8 cellular contexts compared by ENCODE assay signal in the genomic region with DNA sequence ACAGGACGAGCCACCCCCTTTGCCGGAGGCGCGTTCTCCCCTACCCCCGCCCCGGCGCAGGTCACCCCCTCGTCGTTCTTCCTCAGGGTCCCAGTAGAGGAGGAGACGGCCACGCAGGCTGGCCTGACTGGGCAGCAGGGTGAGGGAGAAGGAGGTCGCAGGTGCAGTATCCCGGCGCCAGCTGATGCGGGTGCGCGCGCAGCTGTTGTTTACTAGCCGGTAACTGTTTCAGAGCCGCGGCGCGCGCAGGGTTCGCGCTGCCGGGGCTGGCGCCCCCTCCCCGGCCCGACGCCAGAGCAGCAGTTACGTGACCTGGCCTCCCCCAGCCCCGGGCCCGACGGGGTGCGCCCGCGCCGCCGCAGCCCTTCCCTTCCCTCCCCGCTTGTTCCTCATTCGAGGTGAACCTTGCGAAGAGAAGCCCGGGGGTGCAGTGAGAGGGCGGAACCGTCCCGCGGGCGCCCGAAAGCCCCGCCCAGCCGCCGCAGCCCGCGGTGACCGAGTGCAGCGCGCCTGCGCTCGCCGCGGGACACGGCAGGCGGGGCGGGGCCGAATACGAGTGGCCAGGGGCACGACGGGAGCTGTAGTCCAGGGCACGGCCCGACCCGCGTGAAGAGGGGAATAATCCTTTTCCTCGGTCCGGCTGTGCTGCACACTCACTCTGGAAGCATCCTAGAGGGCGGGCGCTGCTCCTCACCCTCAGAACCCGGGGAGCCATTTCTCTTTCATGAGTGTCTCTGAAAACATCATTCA. TPM values are rescaled to one million over a fixed set of nuclear protein-coding genes. Genes with fewer than 3 reads are reported as not detected.
DNase-seq lines count a peak whose midpoint lies in the region; TF ChIP-seq lines count a peak whose summit lies in the region.

Gene SLC12A6 (minus strand): TSS at position 225 of the 750 bp plus-strand sequence. CDS start 1,101 bp downstream, outside the sequence.

- H3K4me3 ChIP-seq in NT2/D1 (ENCODE audit: insufficient read length, low read depth), result peak within 1 kb of the TSS; percentile 71
- H3K4me3 ChIP-seq in endocrine pancreas (ENCODE audit: control insufficient read depth, insufficient read depth, low read length), result peak within 1 kb of the TSS; percentile 65
- H3K4me3 ChIP-seq in mesodermal cell (ENCODE audit: extremely low read depth, insufficient read depth, low read length, poor library complexity, severe bottlenecking), result peak within 1 kb of the TSS; percentile 87

- H3K36me3 ChIP-seq in NT2/D1 (ENCODE audit: insufficient read depth, insufficient read length, low read length) (peaks cover 32% of the 10 kb centered on the region), endocrine pancreas (ENCODE audit: control insufficient read depth, insufficient read depth, low read length) (no peaks in the 10 kb centered on the region), mesodermal cell (ENCODE audit: control insufficient read depth, insufficient read depth, low read length) (peaks cover 34% of the 10 kb centered on the region)

- WGBS in mesodermal cell (ENCODE audit: insufficient coverage in 2 of 2), 2 experiments, result 0 to 1% methylated on average over 55 to 66 of the region's 78 CpGs

- H3K27ac ChIP-seq in mesodermal cell (ENCODE audit: low read depth, low read length, severe bottlenecking), result peak within 1 kb of the TSS; percentile 78

- no peak for TF ChIP-seq CTCF in GM20000 (IDR thresholded peaks at IDR 0.05; ENCODE audit: extremely low read depth, missing control alignments)

- DNase-seq in COLO668 (lab: John Stamatoyannopoulos, UW; ENCODE audit: unreplicated experiment) (peak; percentile 96), GM20000 (ENCODE audit: low spot score) (peak; percentile 93), HT-29 (ENCODE audit: low spot score) (peak; percentile 97), NT2/D1 (ENCODE audit: low read depth, low spot score) (peak; percentile 54)
- peak; percentile 61 for DNase-seq in activated CD8-positive, alpha-beta memory T cell treated with anti-CD3 and anti-CD28 coated beads, Interleukin-2, amount 50 U/mL, for 1 hour (ENCODE audit: extremely low read depth)
- peak; percentile 82 for DNase-seq in stimulated activated CD8-positive, alpha-beta memory T cell treated with anti-CD3 and anti-CD28 coated beads, Interleukin-15, amount 100 ng/mL, for 24 hours (ENCODE audit: low read depth)

- peak within 1 kb of the TSS; percentile 72 for H3K9ac ChIP-seq in NT2/D1 (ENCODE audit: insufficient read length, low read depth)
- H3K9ac ChIP-seq in endocrine pancreas (ENCODE audit: control insufficient read depth, insufficient read depth, low read length), result peak within 1 kb of the TSS; percentile 80

- no peaks in the 10 kb centered on the region for H3K9me3 ChIP-seq in NT2/D1 (ENCODE audit: insufficient read depth, low read length)
- no peaks in the 10 kb centered on the region for H3K9me3 ChIP-seq in endocrine pancreas (ENCODE audit: control insufficient read depth, low read length)
- no peaks in the 10 kb centered on the region for H3K9me3 ChIP-seq in mesodermal cell (ENCODE audit: control insufficient read depth, low read length)

- H3K4me1 ChIP-seq in NT2/D1 (ENCODE audit: insufficient read depth, insufficient read length) (peaks cover 2% of the 10 kb centered on the region), endocrine pancreas (ENCODE audit: control insufficient read depth, insufficient read depth, low read length) (peaks cover 18% of the 10 kb centered on the region), mesodermal cell (ENCODE audit: control insufficient read depth, insufficient read depth, low read length, poor library complexity, severe bottlenecking) (no peaks in the 10 kb centered on the region)

- peaks cover 6% of the 10 kb centered on the region for H3K27me3 ChIP-seq in NT2/D1 (ENCODE audit: insufficient read depth, insufficient read length)
- H3K27me3 ChIP-seq in endocrine pancreas (ENCODE audit: control insufficient read depth, insufficient read depth, low read length), result no peaks in the 10 kb centered on the region

RNA-seq across cellular contexts. Expression of gene SLC12A6, which starts in this region (rescaled TPM):
- total RNA-seq in HT-29 (2014; rRNA removed; shearing (Covaris generic)), result 5.4 and 5.5 TPM in 2 replicates
- polyA plus RNA-seq in mesodermal cell (2013, experiment 1 of 2), result 14.0 TPM
- 11.7 TPM for polyA plus RNA-seq in mesodermal cell (2013, experiment 2 of 2)

Comparison
In these comparisons a context has a peak if more than half of its experiments do, and no peak if none do; other contexts are left out.
1. Peak in every context shown above with its lines: DNase-seq, H3K4me3 ChIP-seq and H3K27ac ChIP-seq.